In genomic region chr4:138835833-138836521, GRCh38 we compare ENCODE assay signal across 11 cellular contexts.
DNase-seq lines count a peak whose midpoint lies in the region; ATAC-seq and TF ChIP-seq lines count a peak whose summit lies in the region.
"Had no signal": no experiment of that assay in that cellular context is flagged by ENCODE, and none has a peak within 500 bp of the region (broad histone marks: within the 10 kb centered on the region; RNA-seq: fewer than 3 reads in every experiment).

No MANE protein-coding gene starts in this region.

- no peak for ATAC-seq in HCT116
- ATAC-seq in activated naive CD8-positive, alpha-beta T cell treated with anti-CD3 and anti-CD28 coated beads, Interleukin-2, amount 50 U/mL, for 24 hours, result no peak
- no peak for ATAC-seq in HG02763 (IDR thresholded peaks at IDR 0.05; ENCODE audit: unreplicated experiment)
- ATAC-seq: gastroesophageal sphincter had no signal

- no peaks in the 10 kb centered on the region for H3K79me2 ChIP-seq in HCT116 (ENCODE audit: insufficient read depth, low read length)

- no peaks in the 10 kb centered on the region for H3K9me2 ChIP-seq in HCT116 (ENCODE audit: insufficient read depth)

- RAD21 ChIA-PET in HCT116 (lab: Charles Lee; ENCODE audit: low non-redundant PET in 1 of 2, low total read pairs in 2 of 2, uncharacterized antibody in 2 of 2, unreplicated experiment in 2 of 2), result no interaction called here

- no peaks in the 10 kb centered on the region for H3K9me3 ChIP-seq in HCT116 (ENCODE audit: control insufficient read depth in 1 of 2, insufficient read depth in 1 of 2, low read depth in 1 of 2, low read length in 2 of 2)
- H3K9me3 ChIP-seq: gastroesophageal sphincter had no signal

- peak in 2 of 3 experiments; percentile 8 to 20; a peak in 2 of 6 replicates for TF ChIP-seq CTCF in HCT116 (IDR thresholded peaks at IDR 0.05 in 2 of 3, conservative IDR thresholded peaks at IDR 0.05 in 1 of 3; ENCODE audit: borderline replicate concordance in 1 of 3, insufficient read depth in 1 of 3, low read depth in 2 of 3, low read length in 2 of 3)
- no peak for TF ChIP-seq CTCF in epithelial cell of esophagus (IDR thresholded peaks at IDR 0.05; ENCODE audit: insufficient read depth, low read depth, low read length, missing control alignments)
- peak in 1 of 3 experiments; percentile 15 for TF ChIP-seq CTCF in nephron (IDR thresholded peaks at IDR 0.05; ENCODE audit: unreplicated experiment in 3 of 3)
- no peak for TF ChIP-seq CTCF in type B pancreatic cell (conservative IDR thresholded peaks at IDR 0.05)

- H3K36me3 ChIP-seq in HCT116 (ENCODE audit: control insufficient read depth in 1 of 2, insufficient read depth in 2 of 2, low read length in 2 of 2), result no peaks in the 10 kb centered on the region
- H3K36me3 ChIP-seq: gastroesophageal sphincter had no signal

- H3K27me3 ChIP-seq in HCT116 (ENCODE audit: insufficient read depth, low read length), result no peaks in the 10 kb centered on the region
- H3K27me3 ChIP-seq: gastroesophageal sphincter had no signal

- TF ChIP-seq POLR2A in HCT116 (IDR thresholded peaks at IDR 0.05; ENCODE audit: borderline replicate concordance, extremely low read depth, insufficient read depth, insufficient read length), result no peak

- H4K20me1 ChIP-seq in HCT116 (ENCODE audit: insufficient read depth), result no peaks in the 10 kb centered on the region

- H2AFZ ChIP-seq in HCT116 (ENCODE audit: low read depth, low read length, poor library complexity, severe bottlenecking), result no peak overlapping the region

- intact Hi-C loops in HCT116 (cut with micrococcal nuclease), result no loop called here

- H3K27me3 Mint-ChIP-seq in nephron (ENCODE audit: low read depth), result peaks cover 8% of the 10 kb centered on the region
- peaks cover 6% of the 10 kb centered on the region for H3K27me3 Mint-ChIP-seq in activated naive CD8-positive, alpha-beta T cell treated with anti-CD3 and anti-CD28 coated beads, Interleukin-2, amount 50 U/mL, for 24 hours
- H3K27me3 Mint-ChIP-seq in type B pancreatic cell, result peaks cover 8% of the 10 kb centered on the region
- H3K27me3 Mint-ChIP-seq: progenitor cell of endocrine pancreas had no signal

- POLR2A ChIA-PET in HCT116 (lab: Charles Lee), result no interaction called here

- H3K4me3 Mint-ChIP-seq in nephron (no peak overlapping the region), type B pancreatic cell (no peak overlapping the region)
- no peak overlapping the region for H3K4me3 Mint-ChIP-seq in activated naive CD8-positive, alpha-beta T cell treated with anti-CD3 and anti-CD28 coated beads, Interleukin-2, amount 50 U/mL, for 24 hours

- H3K4me3 ChIP-seq in HCT116 (replicated peaks in 1 of 2; ENCODE audit: low read depth in 1 of 2, low read length in 2 of 2) (no peak overlapping the region), epithelial cell of esophagus (ENCODE audit: low read length) (no peak overlapping the region)
- H3K4me3 ChIP-seq: gastroesophageal sphincter had no signal

- BruUV-seq in HCT116 (replicated peaks; lab: Mats Ljungman, UMichigan), result no TSS peak

- H3K9me3 Mint-ChIP-seq in nephron (no peaks in the 10 kb centered on the region), type B pancreatic cell (no peaks in the 10 kb centered on the region)
- no peaks in the 10 kb centered on the region for H3K9me3 Mint-ChIP-seq in activated naive CD8-positive, alpha-beta T cell treated with anti-CD3 and anti-CD28 coated beads, Interleukin-2, amount 50 U/mL, for 24 hours

- H3K4me2 ChIP-seq in HCT116 (ENCODE audit: low read length), result no peak overlapping the region

- CTCF ChIA-PET in HCT116 (lab: Charles Lee), result no interaction called here

- H3K27ac Mint-ChIP-seq in nephron (peak overlapping the region; percentile 49 to 93 (median 51)), type B pancreatic cell (no peak overlapping the region)
- no peak overlapping the region for H3K27ac Mint-ChIP-seq in activated naive CD8-positive, alpha-beta T cell treated with anti-CD3 and anti-CD28 coated beads, Interleukin-2, amount 50 U/mL, for 24 hours
- H3K27ac Mint-ChIP-seq: progenitor cell of endocrine pancreas had no signal

- DNase-seq in HCT116 (ENCODE audit: low read depth, low spot score) (no peak), NCI-H1694 treated with DMSO at 0.1 percent for 48 hours (lab: John Stamatoyannopoulos, UW) (peak; percentile 55), epithelial cell of esophagus (ENCODE audit: low read depth) (peak; percentile 62), type B pancreatic cell (ENCODE audit: extremely low spot score, unreplicated experiment) (no peak)
- DNase-seq in activated CD4-positive, alpha-beta T cell treated with anti-CD3 and anti-CD28 coated beads, Interleukin-2, amount 50 U/mL, for 4 hours, result no peak
- no peak for DNase-seq in activated naive CD8-positive, alpha-beta T cell treated with anti-CD3 and anti-CD28 coated beads, Interleukin-2, amount 50 U/mL, for 24 hours
- DNase-seq: activated gamma-delta T cell had no signal

- H3K36me3 Mint-ChIP-seq in nephron (ENCODE audit: low read depth) (no peaks in the 10 kb centered on the region), type B pancreatic cell (no peaks in the 10 kb centered on the region)
- H3K36me3 Mint-ChIP-seq in activated naive CD8-positive, alpha-beta T cell treated with anti-CD3 and anti-CD28 coated beads, Interleukin-2, amount 50 U/mL, for 24 hours (ENCODE audit: low read depth), result no peaks in the 10 kb centered on the region

- peaks cover 20% of the 10 kb centered on the region for H3K4me1 Mint-ChIP-seq in nephron
- no peaks in the 10 kb centered on the region for H3K4me1 Mint-ChIP-seq in activated naive CD8-positive, alpha-beta T cell treated with anti-CD3 and anti-CD28 coated beads, Interleukin-2, amount 50 U/mL, for 24 hours
- peaks cover 25% of the 10 kb centered on the region for H3K4me1 Mint-ChIP-seq in type B pancreatic cell (ENCODE audit: unreplicated experiment)

- no peak overlapping the region for H3K9ac ChIP-seq in HCT116 (ENCODE audit: low read length)

- TF ChIP-seq RAD21 in HCT116 (IDR thresholded peaks at IDR 0.05; ENCODE audit: low read depth), result peak; percentile 31; the same call in 1 of the 2 replicates

- 0 out of 4 replicates have a peak, but pooled peaks cover 0 to 3% of the 10 kb centered on the region in 2 experiments for H3K4me1 ChIP-seq in HCT116 (ENCODE audit: control insufficient read depth in 1 of 2, insufficient read depth in 2 of 2, low read length in 2 of 2)
- H3K4me1 ChIP-seq: gastroesophageal sphincter had no signal

- no peak overlapping the region for H3K27ac ChIP-seq in HCT116 (ENCODE audit: low read depth, low read length)
- H3K27ac ChIP-seq: gastroesophageal sphincter had no signal

TF ChIP-seq in HCT116, 20 proteins besides CTCF, POLR2A, EP300 and RAD21:
- no peak for TF ChIP-seq JUND (IDR thresholded peaks at IDR 0.05)
- TF ChIP-seq EGR1 (IDR thresholded peaks at IDR 0.05; ENCODE audit: low read depth), result no peak
- no peak for TF ChIP-seq POLR2AphosphoS5 (IDR thresholded peaks at IDR 0.05; ENCODE audit: low read depth, low read length)
- no peak for TF ChIP-seq SIN3A (IDR thresholded peaks at IDR 0.05; ENCODE audit: low read depth)
- TF ChIP-seq SP1 (IDR thresholded peaks at IDR 0.05; ENCODE audit: low read depth), result no peak
- no peak for TF ChIP-seq EZH2phosphoT487 (IDR thresholded peaks at IDR 0.05; ENCODE audit: borderline replicate concordance)
- TF ChIP-seq ATF3 (IDR thresholded peaks at IDR 0.05), result no peak
- no peak for TF ChIP-seq ELF1 (IDR thresholded peaks at IDR 0.05; ENCODE audit: borderline replicate concordance, low read depth)
- TF ChIP-seq FOSL1 (IDR thresholded peaks at IDR 0.05; ENCODE audit: low read depth), result no peak
- TF ChIP-seq ZBTB33 (IDR thresholded peaks at IDR 0.05; ENCODE audit: extremely low read depth, insufficient replicate concordance, low read length), result no peak
- TF ChIP-seq CEBPB (IDR thresholded peaks at IDR 0.05; ENCODE audit: low read depth), result no peak
- TF ChIP-seq SRF (IDR thresholded peaks at IDR 0.05; ENCODE audit: low read depth), result no peak

Comparison
In these comparisons a context has a peak if more than half of its experiments do, and no peak if none do; other contexts are left out.
1. DNase-seq: peak in NCI-H1694 treated with DMSO at 0.1 percent for 48 hours (single experiment) and epithelial cell of esophagus (single experiment); none in HCT116 (single experiment), activated CD4-positive, alpha-beta T cell treated with anti-CD3 and anti-CD28 coated beads, Interleukin-2, amount 50 U/mL, for 4 hours (0 of 2), activated naive CD8-positive, alpha-beta T cell treated with anti-CD3 and anti-CD28 coated beads, Interleukin-2, amount 50 U/mL, for 24 hours (single experiment) and type B pancreatic cell (single experiment).
2. CTCF ChIP-seq: peak in HCT116 (2 of 3); none in epithelial cell of esophagus (single experiment) and type B pancreatic cell (single experiment).
3. H3K27ac Mint-ChIP-seq: peak in nephron (3 of 3); none in activated naive CD8-positive, alpha-beta T cell treated with anti-CD3 and anti-CD28 coated beads, Interleukin-2, amount 50 U/mL, for 24 hours (single experiment) and type B pancreatic cell (single experiment).